15 cellular contexts compared by ENCODE assay signal in genomic region chr6:3910264-3910663, GRCh38.
A peak's percentile ranks its signal among the peaks of the same experiment; 100 is the strongest.
DNase-seq lines count a peak whose midpoint lies in the region; FAIRE-seq and TF ChIP-seq lines count a peak whose summit lies in the region.
"Had no signal": no experiment of that assay in that cellular context is flagged by ENCODE, and none has a peak within 500 bp of the region (broad histone marks: within the 10 kb centered on the region; RNA-seq: fewer than 3 reads in every experiment).

No MANE protein-coding gene starts in this region.

- H3K9me3 ChIP-seq in PC-9 (ENCODE audit: insufficient read depth, low read depth) (no peaks in the 10 kb centered on the region), endothelial cell of umbilical vein (replicated peaks; ENCODE audit: control insufficient read depth, insufficient read depth, low read length) (no peaks in the 10 kb centered on the region), skeletal muscle satellite cell (replicated peaks; ENCODE audit: low read length) (no peaks in the 10 kb centered on the region)

- no peaks in the 10 kb centered on the region for H3K27me3 Mint-ChIP-seq in HFFc6 (ENCODE audit: insufficient read depth)

- intact Hi-C loops in PC-9 (cut with micrococcal nuclease; ENCODE audit: unreplicated experiment), result no loop called here
- intact Hi-C loops in endothelial cell of umbilical vein (cut with micrococcal nuclease), result loop anchor here (5.0 kb wide), 1 partner anchor 628 kb away; no protein-coding TSS in a partner anchor

- dilution Hi-C loops in endothelial cell of umbilical vein (cut with MboI; ENCODE audit: extremely low pct_ligation_motif_present, low sequenced_read_pairs), result no loop called here

- peak overlapping the region; percentile 94; the same call in 1 of the 2 replicates for H3K4me2 ChIP-seq in PC-9
- H3K4me2 ChIP-seq in endothelial cell of umbilical vein (ENCODE audit: insufficient read depth, low read length), result peak overlapping the region; percentile 99
- H3K4me2 ChIP-seq in skeletal muscle satellite cell (ENCODE audit: low read length), result peak overlapping the region; percentile 66

- H3K27me3 ChIP-seq in ACC112 (ENCODE audit: insufficient read depth, low read length), result no peaks in the 10 kb centered on the region
- H3K27me3 ChIP-seq in PC-9 (ENCODE audit: insufficient read depth, low read depth), result no peaks in the 10 kb centered on the region
- H3K27me3 ChIP-seq in endothelial cell of umbilical vein (ENCODE audit: control insufficient read depth in 2 of 2, insufficient read depth in 2 of 2, low read length in 2 of 2), result no peaks in the 10 kb centered on the region
- no peaks in the 10 kb centered on the region for H3K27me3 ChIP-seq in skeletal muscle satellite cell (ENCODE audit: control insufficient read depth, insufficient read depth, low read length)

- H3K79me2 ChIP-seq in ACC112 (ENCODE audit: control insufficient read depth, insufficient read depth, low read length, unreplicated experiment) (no peaks in the 10 kb centered on the region), PC-9 (ENCODE audit: low read depth) (no peaks in the 10 kb centered on the region), endothelial cell of umbilical vein (ENCODE audit: control insufficient read depth, insufficient read depth, low read length) (peaks cover 58% of the 10 kb centered on the region)

- H3K9me2 ChIP-seq in PC-9 (ENCODE audit: insufficient read depth), result no peaks in the 10 kb centered on the region

- no peak overlapping the region for H3K4me3 Mint-ChIP-seq in HFFc6

- H4K20me1 ChIP-seq in PC-9 (ENCODE audit: insufficient read depth) (no peaks in the 10 kb centered on the region), endothelial cell of umbilical vein (replicated peaks; ENCODE audit: control insufficient read depth, extremely low read depth, insufficient read depth, low read length) (no peaks in the 10 kb centered on the region)

- H2AFZ ChIP-seq in ACC112 (ENCODE audit: low read length, unreplicated experiment), result no peak overlapping the region
- H2AFZ ChIP-seq in PC-9, result no peak overlapping the region
- no peak overlapping the region for H2AFZ ChIP-seq in endothelial cell of umbilical vein (ENCODE audit: low read depth, low read length)

- no peak for FAIRE-seq in endothelial cell of umbilical vein (lab: Jason Lieb, UNC)
- FAIRE-seq: GM12892 had no signal

- TF ChIP-seq CTCF in PC-9 (conservative IDR thresholded peaks at IDR 0.05), result no peak
- no peak for TF ChIP-seq CTCF in endothelial cell of umbilical vein (IDR thresholded peaks at IDR 0.05; ENCODE audit: extremely low read depth in 1 of 2, insufficient read depth in 1 of 2, low read depth in 1 of 2, low read length in 2 of 2)
- TF ChIP-seq CTCF in HFFc6 (IDR thresholded peaks at IDR 0.05), result no peak

- H3K9ac ChIP-seq in endothelial cell of umbilical vein (replicated peaks; ENCODE audit: extremely low read depth, insufficient read depth, low read length) (peak overlapping the region; percentile 98), skeletal muscle satellite cell (ENCODE audit: low read depth, low read length) (no peak overlapping the region)

- BruUV-seq in PC-9 (replicated peaks; lab: Mats Ljungman, UMichigan) (no TSS peak), endothelial cell of umbilical vein (replicated peaks; lab: Mats Ljungman, UMichigan) (no TSS peak)

- H3K4me1 Mint-ChIP-seq in HFFc6 (ENCODE audit: low read depth), result peaks cover 60% of the 10 kb centered on the region

- no peaks in the 10 kb centered on the region for H3K9me3 Mint-ChIP-seq in HFFc6

- no peak overlapping the region for H3K27ac ChIP-seq in ACC112 (ENCODE audit: low read depth, low read length)
- no peak overlapping the region for H3K27ac ChIP-seq in PC-9
- peak overlapping the region; percentile 98 for H3K27ac ChIP-seq in endothelial cell of umbilical vein (ENCODE audit: insufficient read depth, low read depth, low read length)

- CTCF ChIA-PET in PC-9 (lab: Charles Lee), result interaction anchor here (2.4 kb wide), 1 partner anchor 61 kb away, joined by 8 read pairs; the partner anchor contains the start of gene FAM50B
- CTCF ChIA-PET in endothelial cell of umbilical vein (lab: Charles Lee), result interaction anchor here (0.8 to 7.2 kb wide), 8 partner anchors 22 to 630 kb away, joined by 3 to 81 read pairs (median 6); partner anchors contain the start of gene FAM50B

- no peak for DNase-seq in PC-9
- no peak for DNase-seq in endothelial cell of umbilical vein (ENCODE audit: low read depth, low spot score)
- no peak for DNase-seq in SW 1271 (lab: John Stamatoyannopoulos, UW)
- no peak for DNase-seq in activated naive CD4-positive, alpha-beta T cell (lab: John Stamatoyannopoulos, UW)
- no peak for DNase-seq in HFFc6
- DNase-seq in UCSD-AML1 (lab: John Stamatoyannopoulos, UW; ENCODE audit: unreplicated experiment), result no peak
- DNase-seq: COR-L47, MV-4-11, NCI-H1417, NCI-H1930, NCI-H2171, NCI-H446 treated with DMSO at 0.1 percent for 48 hours had no signal

- H3K27ac Mint-ChIP-seq in HFFc6, result no peak overlapping the region

- H3F3A ChIP-seq in PC-9 (ENCODE audit: insufficient read depth, low read depth), result peaks cover 29% of the 10 kb centered on the region

- no peaks in the 10 kb centered on the region for H3K9me1 ChIP-seq in endothelial cell of umbilical vein (replicated peaks; ENCODE audit: control insufficient read depth, extremely low read depth, insufficient read depth, low read length)

- no peak for TF ChIP-seq POLR2A in endothelial cell of umbilical vein (IDR thresholded peaks at IDR 0.05; ENCODE audit: low read depth, low read length)

- H3K36me3 ChIP-seq in ACC112 (ENCODE audit: insufficient read depth, low read length) (no peaks in the 10 kb centered on the region), PC-9 (ENCODE audit: low read depth) (no peaks in the 10 kb centered on the region), endothelial cell of umbilical vein (ENCODE audit: control insufficient read depth in 2 of 2, extremely low read depth in 1 of 2, insufficient read depth in 2 of 2, low read length in 2 of 2) (no peaks in the 10 kb centered on the region), skeletal muscle satellite cell (ENCODE audit: insufficient read depth, low read length) (no peaks in the 10 kb centered on the region)

- H3K4me1 ChIP-seq in ACC112 (ENCODE audit: control insufficient read depth, insufficient read depth, low read length, unreplicated experiment) (peaks cover 43% of the 10 kb centered on the region), PC-9 (replicated peaks; ENCODE audit: insufficient read depth) (peaks cover 44% of the 10 kb centered on the region), endothelial cell of umbilical vein (ENCODE audit: control insufficient read depth, extremely low read depth, insufficient read depth, low read length) (peaks cover 75% of the 10 kb centered on the region), skeletal muscle satellite cell (ENCODE audit: control insufficient read depth, insufficient read depth, low read length) (peaks cover 62% of the 10 kb centered on the region)

- peaks cover 7% of the 10 kb centered on the region; the same call in 1 of the 2 replicates for H3K36me3 Mint-ChIP-seq in HFFc6 (ENCODE audit: low read depth)

- POLR2A ChIA-PET in PC-9 (lab: Charles Lee; ENCODE audit: unreplicated experiment) (no interaction called here), endothelial cell of umbilical vein (lab: Charles Lee) (no interaction called here)

- H3K4me3 ChIP-seq in ACC112 (ENCODE audit: low read depth, low read length) (peak overlapping the region; percentile 58; the same call in 1 of the 2 replicates), PC-9 (no peak overlapping the region), endothelial cell of umbilical vein (replicated peaks in 1 of 3; ENCODE audit: insufficient read depth in 1 of 3, low read depth in 1 of 3, low read length in 3 of 3) (peak overlapping the region in 2 of 3 experiments; percentile 61 to 89), skeletal muscle satellite cell (ENCODE audit: low read length) (no peak overlapping the region)

TF ChIP-seq in endothelial cell of umbilical vein, 7 proteins besides CTCF, POLR2A, EP300 and RAD21:
- no peak for TF ChIP-seq MYC (IDR thresholded peaks at IDR 0.05; ENCODE audit: low read depth, low read length)
- no peak for TF ChIP-seq JUN (IDR thresholded peaks at IDR 0.05; ENCODE audit: borderline replicate concordance, insufficient read depth, insufficient read length, low read depth)
- no peak for TF ChIP-seq POLR2AphosphoS5 (IDR thresholded peaks at IDR 0.05; ENCODE audit: insufficient read depth, low read depth, low read length)
- TF ChIP-seq EZH2 (IDR thresholded peaks at IDR 0.05; ENCODE audit: borderline replicate concordance, low read depth, low read length, severe bottlenecking), result no peak
- TF ChIP-seq MAX (IDR thresholded peaks at IDR 0.05; ENCODE audit: insufficient read depth, insufficient read length), result no peak
- TF ChIP-seq GATA2 (IDR thresholded peaks at IDR 0.05; ENCODE audit: insufficient read depth, insufficient read length, low read depth, low read length), result no peak
- TF ChIP-seq FOS (IDR thresholded peaks at IDR 0.05; ENCODE audit: borderline replicate concordance, insufficient read depth, low read length), result no peak
TF ChIP-seq in endothelial cell of umbilical vein: peak in this region for 0.

Comparison
In these comparisons a context has a peak if more than half of its experiments do, and no peak if none do; other contexts are left out.
1. H3K4me3 ChIP-seq: peak in ACC112 (single experiment) and endothelial cell of umbilical vein (2 of 3); none in PC-9 (single experiment) and skeletal muscle satellite cell (single experiment).
2. Peak in every context shown above with its lines, with median percentiles within 50 percentile points of each other: H3K4me2 ChIP-seq.